In genomic region chr14:34227834-34228662, GRCh38 we compare ENCODE assay signal across 8 cellular contexts.
DNase-seq lines count a peak whose midpoint lies in the region; ATAC-seq and TF ChIP-seq lines count a peak whose summit lies in the region.

No MANE protein-coding gene starts in this region.

- DNase-seq in DMS79 treated with DMSO at 0.1 percent for 48 hours (lab: John Stamatoyannopoulos, UW) (peak; percentile 86), RWPE1 (ENCODE audit: low spot score) (peak; percentile 78), globus pallidus (ENCODE audit: low spot score) (peak; percentile 61), pons (ENCODE audit: low spot score) (peak; percentile 61), uterus (peak; percentile 37 to 56)
- peak; percentile 12 for DNase-seq in Jurkat, Clone E6-1 (ENCODE audit: low read depth, low spot score)
- DNase-seq in activated effector memory CD4-positive, alpha-beta T cell treated with Interleukin-2 at 50 U/mL for 16 hours = peak; percentile 37

- peak; percentile 85 for ATAC-seq in GM21526 (IDR thresholded peaks at IDR 0.05; ENCODE audit: low FRiP score, unreplicated experiment)

- H3K27ac ChIP-seq in RWPE1 = no peak overlapping the region
- H3K27ac ChIP-seq in uterus = no peak overlapping the region

- POLR2A ChIA-PET in RWPE1 (lab: Yijun Ruan, JAX; ENCODE audit: low non-redundant PET) = no interaction called here

- intact Hi-C loops in uterus (cut with DNase I; ENCODE audit: low total_unique reads) = no loop called here

- H3K36me3 ChIP-seq in uterus = no peaks in the 10 kb centered on the region

- H3K27me3 ChIP-seq in uterus = no peaks in the 10 kb centered on the region

- H3K4me1 ChIP-seq in uterus = no peaks in the 10 kb centered on the region

- H3K9me3 ChIP-seq in uterus = no peaks in the 10 kb centered on the region

- no peak overlapping the region for H3K4me3 ChIP-seq in Jurkat, Clone E6-1 (ENCODE audit: low read length)
- H3K4me3 ChIP-seq in uterus = no peak overlapping the region

- CTCF ChIA-PET in RWPE1 (lab: Yijun Ruan, JAX) = interaction anchor here (0.6 to 1.6 kb wide), 14 partner anchors 9 to 585 kb away, joined by 3 to 6 read pairs (median 4); no protein-coding TSS in a partner anchor

- TF ChIP-seq CTCF in RWPE1 (conservative IDR thresholded peaks at IDR 0.05; ENCODE audit: low read depth) = peak; percentile 81
- peak; percentile 66 to 74 (median 67) for TF ChIP-seq CTCF in uterus (IDR thresholded peaks at IDR 0.05)

- TF ChIP-seq POLR2A in uterus (IDR thresholded peaks at IDR 0.05) = no peak

Comparison
In these comparisons a context has a peak if more than half of its experiments do, and no peak if none do; other contexts are left out.
1. DNase-seq: peak in every context shown above with its lines; median percentile 86 in DMS79 treated with DMSO at 0.1 percent for 48 hours; 78 in RWPE1; 61 in globus pallidus; 61 in pons; 46 in uterus; 37 in activated effector memory CD4-positive, alpha-beta T cell treated with Interleukin-2 at 50 U/mL for 16 hours; 12 in Jurkat, Clone E6-1.